24 cellular contexts compared by ENCODE assay signal in the genomic region with DNA sequence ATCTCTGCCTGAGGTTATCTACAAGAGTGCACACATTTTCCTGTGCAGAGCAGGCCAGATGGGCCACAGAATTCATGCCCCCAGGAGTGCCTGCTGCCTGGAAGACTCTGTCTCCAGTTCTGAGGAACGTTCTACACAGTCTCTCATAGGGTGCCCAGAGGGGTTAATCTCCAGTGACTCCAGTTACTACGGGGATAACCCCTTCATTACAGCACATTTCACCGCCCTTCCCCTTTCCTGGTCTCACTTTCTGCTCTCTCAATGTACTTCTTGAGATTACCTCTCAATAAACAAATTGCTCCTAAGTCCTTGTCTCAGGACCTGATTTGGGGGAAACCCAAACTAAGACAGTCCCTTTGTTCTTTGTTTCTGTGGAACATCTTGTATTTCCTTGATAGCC. TPM values are rescaled to one million over a fixed set of nuclear protein-coding genes. Genes with fewer than 3 reads are reported as not detected.
"Had no signal": no experiment of that assay in that cellular context is flagged by ENCODE, and none has a peak within 500 bp of the region (broad histone marks: within the 10 kb centered on the region; RNA-seq: fewer than 3 reads in every experiment).

No MANE protein-coding gene starts in this region.

- DNase-seq: KBM-7, NCI-H1092, NCI-H1105 treated with DMSO at 0.1 percent for 48 hours, NCI-H1417 treated with DMSO at 0.1 percent for 48 hours, NCI-H146, NCI-H1694 treated with DMSO at 0.1 percent for 48 hours, NCI-H2081 treated with DMSO at 0.1 percent for 48 hours, NCI-H2171, NCI-H226, NCI-H446, NCI-H510A, NCI-H524 treated with DMSO at 0.1 percent for 48 hours, NCI-H69, NCI-H774, PC-3, SIG-M5 had no signal

- ATAC-seq: Panc1, PC-3, Right ventricle myocardium inferior had no signal

RNA-seq across cellular contexts. Expression of a gene that starts 5.7 kb away (rescaled TPM):
- total RNA-seq: HT-29, LHCN-M2, MCF 10A, OCI-LY7, PC-3, Right ventricle myocardium inferior, RPMI7951, SJSA1 had no signal

RNA-seq across cellular contexts. Expression of a gene that starts 15.7 kb away (rescaled TPM):
- total RNA-seq: LHCN-M2, MCF 10A, OCI-LY7, PC-3, RPMI7951, SJSA1 had no signal

RNA-seq across cellular contexts. Expression of a gene that starts 30.3 kb away (rescaled TPM):
- total RNA-seq: HT-29, LHCN-M2, MCF 10A, OCI-LY7, PC-3, RPMI7951, SJSA1 had no signal

RNA-seq across cellular contexts. Expression of a gene that starts 30.5 kb away (rescaled TPM):
- total RNA-seq: HT-29, LHCN-M2, MCF 10A, OCI-LY7, PC-3, Right ventricle myocardium inferior, RPMI7951, SJSA1 had no signal
